ENCODE assay signal across 14 cellular contexts in the genomic region with DNA sequence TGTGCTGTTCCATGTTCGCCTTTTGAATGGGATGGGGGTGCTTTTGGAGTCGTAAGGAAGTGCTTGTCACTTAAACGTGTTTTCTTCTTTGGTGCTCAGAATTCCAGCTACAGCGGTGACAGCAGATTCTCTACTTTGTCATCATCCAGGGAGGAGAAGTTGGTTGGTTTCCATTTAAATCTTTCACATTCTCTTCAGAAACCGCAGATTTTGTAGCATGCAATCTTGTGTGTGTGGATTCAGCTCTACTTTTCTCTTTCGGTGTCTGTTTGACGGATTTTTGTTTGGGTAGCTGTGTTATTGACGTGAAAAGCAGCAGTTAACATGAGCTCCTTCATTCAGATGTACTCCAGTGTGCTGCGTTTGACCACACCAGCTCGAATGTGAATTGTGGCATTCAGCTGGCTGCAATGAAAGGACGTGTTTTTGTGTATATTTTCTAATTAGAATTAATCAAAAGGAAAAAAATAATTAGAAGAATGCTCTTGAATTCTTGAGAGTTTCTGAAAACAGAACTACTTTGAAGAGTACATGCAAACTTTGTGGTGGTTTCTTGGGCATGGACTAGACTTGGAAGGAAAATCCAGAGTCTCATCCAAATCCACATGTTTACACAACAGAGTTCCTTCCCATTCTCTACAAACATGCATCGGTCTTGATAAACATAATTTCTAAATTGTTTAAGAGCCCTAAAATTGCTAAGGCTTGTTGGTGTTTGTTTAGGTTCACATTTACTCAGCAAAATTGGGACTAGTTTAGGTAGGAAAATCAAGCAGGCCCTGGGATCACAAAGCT.
DNase-seq lines count a peak whose midpoint lies in the region; ATAC-seq and TF ChIP-seq lines count a peak whose summit lies in the region.
"Had no signal": no experiment of that assay in that cellular context is flagged by ENCODE, and none has a peak within 500 bp of the region (broad histone marks: within the 10 kb centered on the region; RNA-seq: fewer than 3 reads in every experiment).

No MANE protein-coding gene starts in this region.

- in situ Hi-C loops in Panc1 (cut with HindIII; ENCODE audit: low pct_unique_long_range_greater_than_20kb, low sequenced_read_pairs): no loop called here

- peak overlapping the region; percentile 87 for H3K27ac Mint-ChIP-seq in activated T-cell treated with anti-CD3 and anti-CD28 coated beads, Interleukin-2, amount 50 U/mL, for 24 hours
- H3K27ac Mint-ChIP-seq in stimulated activated memory B cell treated with anti-CD40 and anti-IgM and Interleukin-4, amounts not matched to agents 10 μg/mL and 1 μg/mL and 100 μg/mL, for 72 hours: peak overlapping the region; percentile 78

- no peak for DNase-seq in activated T-cell treated with anti-CD3 and anti-CD28 coated beads, Interleukin-2, amount 50 U/mL, for 24 hours
- no peak for DNase-seq in activated T-cell treated with anti-CD3 and anti-CD28 coated beads for 4 hours
- no peak for DNase-seq in Panc1 (ENCODE audit: low read depth, low spot score)
- DNase-seq in fibroblast of gingiva (ENCODE audit: low read depth): peak; percentile 82
- DNase-seq in NCI-H187 (lab: John Stamatoyannopoulos, UW): no peak
- no peak for DNase-seq in ascending aorta (ENCODE audit: low spot score in 2 of 2)
- DNase-seq in OCI-M1 (lab: John Stamatoyannopoulos, UW): no peak
- DNase-seq: body of pancreas, DMS153, NCI-H774, occipital lobe, Right ventricle myocardium superior had no signal

- peaks cover 77% of the 10 kb centered on the region for H3K4me1 ChIP-seq in Panc1 (ENCODE audit: control insufficient read depth, insufficient read depth, low read length)
- H3K4me1 ChIP-seq in ascending aorta: peaks cover 23 to 76% of the 10 kb centered on the region in 2 donors

- no peak overlapping the region for H3K4me3 ChIP-seq in Panc1 (ENCODE audit: low read depth in 2 of 2, low read length in 2 of 2)
- H3K4me3 ChIP-seq in ascending aorta: no peak overlapping the region
- H3K4me3 ChIP-seq: body of pancreas, hepatocyte had no signal

- H3K36me3 Mint-ChIP-seq in activated T-cell treated with anti-CD3 and anti-CD28 coated beads, Interleukin-2, amount 50 U/mL, for 24 hours (ENCODE audit: low read depth): peaks cover 72% of the 10 kb centered on the region
- peaks cover 31% of the 10 kb centered on the region for H3K36me3 Mint-ChIP-seq in stimulated activated memory B cell treated with anti-CD40 and anti-IgM and Interleukin-4, amounts not matched to agents 10 μg/mL and 1 μg/mL and 100 μg/mL, for 72 hours

- H3K4me3 Mint-ChIP-seq in activated T-cell treated with anti-CD3 and anti-CD28 coated beads, Interleukin-2, amount 50 U/mL, for 24 hours: no peak overlapping the region
- no peak overlapping the region for H3K4me3 Mint-ChIP-seq in stimulated activated memory B cell treated with anti-CD40 and anti-IgM and Interleukin-4, amounts not matched to agents 10 μg/mL and 1 μg/mL and 100 μg/mL, for 72 hours

- H3K36me3 ChIP-seq in Panc1 (ENCODE audit: control insufficient read depth, insufficient read depth, low read length) (peaks cover 2% of the 10 kb centered on the region), ascending aorta (peaks cover 3 to 4% of the 10 kb centered on the region in 2 donors)

- H3K27me3 Mint-ChIP-seq in activated T-cell treated with anti-CD3 and anti-CD28 coated beads, Interleukin-2, amount 50 U/mL, for 24 hours: no peaks in the 10 kb centered on the region
- no peaks in the 10 kb centered on the region for H3K27me3 Mint-ChIP-seq in stimulated activated memory B cell treated with anti-CD40 and anti-IgM and Interleukin-4, amounts not matched to agents 10 μg/mL and 1 μg/mL and 100 μg/mL, for 72 hours

- peaks cover 83% of the 10 kb centered on the region for H3K4me1 Mint-ChIP-seq in activated T-cell treated with anti-CD3 and anti-CD28 coated beads, Interleukin-2, amount 50 U/mL, for 24 hours (ENCODE audit: low read depth)
- H3K4me1 Mint-ChIP-seq in stimulated activated memory B cell treated with anti-CD40 and anti-IgM and Interleukin-4, amounts not matched to agents 10 μg/mL and 1 μg/mL and 100 μg/mL, for 72 hours: peaks cover 61% of the 10 kb centered on the region

- no peaks in the 10 kb centered on the region for H3K9me3 Mint-ChIP-seq in activated T-cell treated with anti-CD3 and anti-CD28 coated beads, Interleukin-2, amount 50 U/mL, for 24 hours
- H3K9me3 Mint-ChIP-seq in stimulated activated memory B cell treated with anti-CD40 and anti-IgM and Interleukin-4, amounts not matched to agents 10 μg/mL and 1 μg/mL and 100 μg/mL, for 72 hours: no peaks in the 10 kb centered on the region

- H3K27me3 ChIP-seq in Panc1 (ENCODE audit: control insufficient read depth, insufficient read depth, low read length): no peaks in the 10 kb centered on the region
- H3K27me3 ChIP-seq in ascending aorta: no peaks in the 10 kb centered on the region
- H3K27me3 ChIP-seq: body of pancreas, hepatocyte had no signal

- no peak for TF ChIP-seq CTCF in Panc1 (IDR thresholded peaks at IDR 0.05)
- no peak for TF ChIP-seq CTCF in ascending aorta (IDR thresholded peaks at IDR 0.05)

- CTCF ChIA-PET in Panc1 (lab: Charles Lee): interaction anchor here (0.8 kb wide), 1 partner anchor 254 kb away, joined by 3 read pairs; no protein-coding TSS in a partner anchor

- no peaks in the 10 kb centered on the region for H3K9me3 ChIP-seq in Panc1 (ENCODE audit: control insufficient read depth, insufficient read depth, low read depth, low read length)
- no peaks in the 10 kb centered on the region for H3K9me3 ChIP-seq in ascending aorta
- H3K9me3 ChIP-seq: body of pancreas had no signal

- TSS peak; percentile 13 for BruUV-seq in Panc1 (replicated peaks; lab: Mats Ljungman, UMichigan)

- intact Hi-C loops in Panc1 (cut with micrococcal nuclease; ENCODE audit: unreplicated experiment) (loop anchor here (5.0 kb wide), 1 partner anchor 33 kb away; no protein-coding TSS in a partner anchor), ascending aorta (cut with DNase I) (no loop called here)

- H3K27ac ChIP-seq in Panc1 (ENCODE audit: low read length) (peak overlapping the region; percentile 76), ascending aorta (peak overlapping the region in 1 of 2 donors; percentile 83)
- H3K27ac ChIP-seq: body of pancreas, hepatocyte had no signal

- ATAC-seq in Panc1: no peak
- ATAC-seq in stimulated activated memory B cell treated with anti-CD40 and anti-IgM and Interleukin-4, amounts not matched to agents 10 μg/mL and 1 μg/mL and 100 μg/mL, for 72 hours: no peak
- ATAC-seq: body of pancreas had no signal

- POLR2A ChIA-PET in Panc1 (lab: Charles Lee): no interaction called here
